30 cellular contexts compared by ENCODE assay signal in genomic region chr1:234896477-234897364, GRCh38.
A peak's percentile ranks its signal among the peaks of the same experiment; 100 is the strongest.
DNase-seq lines count a peak whose midpoint lies in the region; ATAC-seq, FAIRE-seq and TF ChIP-seq lines count a peak whose summit lies in the region.
"Had no signal": no experiment of that assay in that cellular context is flagged by ENCODE, and none has a peak within 500 bp of the region (broad histone marks: within the 10 kb centered on the region; RNA-seq: fewer than 3 reads in every experiment).

No MANE protein-coding gene starts in this region.

- H3K79me2 ChIP-seq in K562 (ENCODE audit: control insufficient read depth, insufficient read depth, low read length), result no peaks in the 10 kb centered on the region
- H3K79me2 ChIP-seq in SK-N-SH (ENCODE audit: insufficient read depth), result no peaks in the 10 kb centered on the region
- H3K79me2 ChIP-seq: hepatocyte had no signal

- H3K4me1 Mint-ChIP-seq in immature natural killer cell, result peaks cover 35 to 38% of the 10 kb centered on the region in 2 donors

- no peaks in the 10 kb centered on the region for H3K79me1 ChIP-seq in IMR-90 (ENCODE audit: low read depth in 1 of 2, low read length in 2 of 2)

- H3K9ac ChIP-seq in IMR-90 (ENCODE audit: low read depth, low read length), result no peak overlapping the region
- no peak overlapping the region for H3K9ac ChIP-seq in K562 (ENCODE audit: insufficient read depth in 1 of 2, low read depth in 2 of 2, low read length in 2 of 2)
- H3K9ac ChIP-seq in SK-N-SH, result no peak overlapping the region

- BruUV-seq in IMR-90 (replicated peaks; lab: Mats Ljungman, UMichigan), result no TSS peak
- BruUV-seq in K562 (replicated peaks; lab: Mats Ljungman, UMichigan), result no TSS peak

- H3K36me3 ChIP-seq in IMR-90 (ENCODE audit: control insufficient read depth, insufficient read depth, low read length) (no peaks in the 10 kb centered on the region), K562 (ENCODE audit: control insufficient read depth, insufficient read depth, low read length) (no peaks in the 10 kb centered on the region), gastrocnemius medialis (no peaks in the 10 kb centered on the region), SK-N-SH (replicated peaks in 1 of 2; ENCODE audit: control insufficient read depth in 1 of 2, insufficient read depth in 2 of 2, low read length in 1 of 2) (no peaks in the 10 kb centered on the region)
- H3K36me3 ChIP-seq: brain microvascular endothelial cell, pancreas, transverse colon had no signal

- H4K5ac ChIP-seq in IMR-90 (ENCODE audit: low read depth, low read length), result no peak overlapping the region

- no peak overlapping the region for H3K14ac ChIP-seq in IMR-90 (replicated peaks; ENCODE audit: low read depth, low read length)

- H2BK120ac ChIP-seq in IMR-90 (ENCODE audit: low read depth, low read length), result peak overlapping the region; percentile 28; the same call in 1 of the 2 replicates

- H2BK5ac ChIP-seq in IMR-90 (ENCODE audit: low read depth, low read length, poor library complexity, severe bottlenecking), result no peak overlapping the region

- 0 out of 2 replicates have a peak overlapping the region, but pooled peaks have one; percentile 27 for H3K4ac ChIP-seq in IMR-90 (ENCODE audit: low read depth, low read length)

- no peak overlapping the region for H4K8ac ChIP-seq in IMR-90 (ENCODE audit: low read depth in 2 of 2, low read length in 2 of 2)

- no peak overlapping the region; the same call in 2 of the 3 replicates for H2BK15ac ChIP-seq in IMR-90 (ENCODE audit: low read depth, low read length)

- no peak for TF ChIP-seq CTCF in IMR-90 (conservative IDR thresholded peaks at IDR 0.05; ENCODE audit: low read depth, low read length)
- no peak for TF ChIP-seq CTCF in K562 (IDR thresholded peaks at IDR 0.05 in 2 of 3, conservative IDR thresholded peaks at IDR 0.05 in 1 of 3; ENCODE audit: insufficient read depth in 2 of 3, low read depth in 1 of 3, low read length in 3 of 3)
- TF ChIP-seq CTCF in gastrocnemius medialis (IDR thresholded peaks at IDR 0.05 in 4 of 5, conservative IDR thresholded peaks at IDR 0.05 in 1 of 5), result no peak
- TF ChIP-seq CTCF in SK-N-SH (IDR thresholded peaks at IDR 0.05), result no peak

- no peak overlapping the region for H3K4me3 Mint-ChIP-seq in immature natural killer cell
- H3K4me3 Mint-ChIP-seq: activated CD4-positive, alpha-beta memory T cell treated with anti-CD3 and anti-CD28 coated beads, Interleukin-2, amount 10 ng/mL, durations not matched to agents 7 days and 5 days; activated naive CD4-positive, alpha-beta T cell treated with anti-CD3 and anti-CD28 coated beads for 36 hours; neural crest cell had no signal

- no peaks in the 10 kb centered on the region for H3K9me3 ChIP-seq in IMR-90 (ENCODE audit: control insufficient read depth, insufficient read depth, low read length)
- no peaks in the 10 kb centered on the region for H3K9me3 ChIP-seq in K562 (replicated peaks; ENCODE audit: control insufficient read depth, insufficient read depth, low read depth, low read length)
- no peaks in the 10 kb centered on the region for H3K9me3 ChIP-seq in gastrocnemius medialis
- H3K9me3 ChIP-seq in SK-N-SH, result no peaks in the 10 kb centered on the region
- H3K9me3 ChIP-seq: pancreas, transverse colon had no signal

- FAIRE-seq in K562 (lab: Jason Lieb, UNC), result no peak
- FAIRE-seq: frontal cortex, pancreas had no signal

- POLR2A ChIA-PET in IMR-90 (lab: Charles Lee; ENCODE audit: unreplicated experiment) (no interaction called here), K562 (lab: Yijun Ruan, JAX) (interaction anchor here (0.7 kb wide), 1 partner anchor 12 kb away, joined by 3 read pairs; no protein-coding TSS in a partner anchor), SK-N-SH (lab: Yijun Ruan, JAX) (no interaction called here)

- H2AK5ac ChIP-seq in IMR-90 (ENCODE audit: low read depth, low read length), result peak overlapping the region; percentile 21; the same call in 1 of the 2 replicates

- H3K27me3 ChIP-seq in IMR-90 (ENCODE audit: control insufficient read depth, insufficient read depth, low read length) (no peaks in the 10 kb centered on the region), K562 (ENCODE audit: control insufficient read depth in 2 of 2, insufficient read depth in 2 of 2, low read length in 2 of 2) (no peaks in the 10 kb centered on the region; a peak in 1 of 5 replicates), gastrocnemius medialis (no peaks in the 10 kb centered on the region), SK-N-SH (ENCODE audit: insufficient read depth) (no peaks in the 10 kb centered on the region)
- H3K27me3 ChIP-seq: brain microvascular endothelial cell, hepatocyte, pancreas, transverse colon had no signal

- TF ChIP-seq POLR2A in IMR-90 (IDR thresholded peaks at IDR 0.05; ENCODE audit: low read depth, low read length) (no peak), K562 (conservative IDR thresholded peaks at IDR 0.05) (no peak), gastrocnemius medialis (IDR thresholded peaks at IDR 0.05) (no peak)

- no peak overlapping the region for H3K18ac ChIP-seq in IMR-90 (ENCODE audit: low read depth, low read length)

- intact Hi-C loops in IMR-90 (cut with micrococcal nuclease) (no loop called here), K562 (cut with micrococcal nuclease) (no loop called here), gastrocnemius medialis (cut with DNase I; ENCODE audit: low total_unique reads) (no loop called here)

- H3K4me2 ChIP-seq in IMR-90 (ENCODE audit: low read depth, low read length) (no peak overlapping the region), K562 (ENCODE audit: insufficient read depth, low read length) (no peak overlapping the region), SK-N-SH (no peak overlapping the region)
- H3K4me2 ChIP-seq: hepatocyte had no signal

- no peak overlapping the region for H2BK20ac ChIP-seq in IMR-90 (ENCODE audit: low read depth, low read length)

- peaks cover 11% of the 10 kb centered on the region for H3K9me1 ChIP-seq in IMR-90 (ENCODE audit: insufficient read depth, low read length)
- H3K9me1 ChIP-seq in K562 (ENCODE audit: control insufficient read depth, insufficient read depth, low read length), result no peaks in the 10 kb centered on the region

- peak; percentile 27 for DNase-seq in Daoy (ENCODE audit: low read depth)
- peak; percentile 26 for DNase-seq in IMR-90
- DNase-seq in K562 (ENCODE audit: extremely low read depth in 1 of 4, low spot score in 3 of 4), result no peak
- DNase-seq in gastrocnemius medialis, result no peak
- no peak for DNase-seq in immature natural killer cell
- no peak for DNase-seq in SK-N-SH
- DNase-seq: activated CD4-positive, alpha-beta memory T cell treated with anti-CD3 and anti-CD28 coated beads, Interleukin-2, amount 10 ng/mL, durations not matched to agents 7 days and 5 days; activated CD8-positive, alpha-beta memory T cell treated with anti-CD3 and anti-CD28 coated beads, Interleukin-2, amount 50 U/mL, for 4 hours; activated naive CD4-positive, alpha-beta T cell treated with anti-CD3 and anti-CD28 coated beads for 36 hours; brain microvascular endothelial cell; COR-L47; DMS53; GDM1; MM.1S; NCI-H1417; NCI-H2081; NCI-H345; NCI-H69; pancreas; PC-3; retina; SHP77; stimulated activated CD4-positive, alpha-beta T cell treated with anti-CD3 and anti-CD28 coated beads, Interleukin-2, amount 100 ng/mL, for 48 hours; T-helper 9 cell; transverse colon had no signal

- no peak overlapping the region for H3K56ac ChIP-seq in IMR-90 (ENCODE audit: extremely low read depth, insufficient read depth, low read length)

- H4K91ac ChIP-seq in IMR-90 (ENCODE audit: insufficient read depth, low read depth, low read length), result peak overlapping the region; percentile 6

- no peaks in the 10 kb centered on the region for H3F3A ChIP-seq in SK-N-SH (replicated peaks; ENCODE audit: insufficient read depth)

- no peak overlapping the region for H3K23ac ChIP-seq in IMR-90 (ENCODE audit: low read depth, low read length)

- no peak overlapping the region for H3K4me3 ChIP-seq in IMR-90 (ENCODE audit: insufficient read depth, low read depth, low read length)
- no peak overlapping the region for H3K4me3 ChIP-seq in K562
- H3K4me3 ChIP-seq in gastrocnemius medialis, result no peak overlapping the region
- no peak overlapping the region for H3K4me3 ChIP-seq in SK-N-SH (ENCODE audit: low read depth in 2 of 2, low read length in 1 of 2)
- H3K4me3 ChIP-seq: hepatocyte, pancreas, transverse colon had no signal

- no peak for TF ChIP-seq EP300 in K562 (IDR thresholded peaks at IDR 0.05; ENCODE audit: low read length)
- no peak for TF ChIP-seq EP300 in SK-N-SH (IDR thresholded peaks at IDR 0.05; ENCODE audit: borderline replicate concordance in 1 of 2, low read depth in 1 of 2, low read length in 1 of 2)

- in situ Hi-C loops in IMR-90 (cut with MboI; ENCODE audit: low sequenced_read_pairs) (no loop called here), K562 (cut with MboI) (no loop called here), gastrocnemius medialis (cut with MboI; ENCODE audit: low sequenced_read_pairs in 4 of 4) (loop anchor here (25.0 kb wide), 4 partner anchors 91 to 409 kb away; partner anchors contain the start of genes IRF2BP2 (in 3 of the 4) and TARBP1 (in 1 of the 4))

- H2AK9ac ChIP-seq in IMR-90 (replicated peaks; ENCODE audit: low read depth, low read length, poor library complexity), result no peak overlapping the region

- H4K20me1 ChIP-seq in IMR-90 (ENCODE audit: insufficient read depth, low read length) (no peaks in the 10 kb centered on the region), K562 (replicated peaks; ENCODE audit: control insufficient read depth, insufficient read depth, low read length) (no peaks in the 10 kb centered on the region), SK-N-SH (ENCODE audit: insufficient read depth) (no peaks in the 10 kb centered on the region)

- H3K36me3 Mint-ChIP-seq in immature natural killer cell, result no peaks in the 10 kb centered on the region

- H3K9me3 Mint-ChIP-seq in immature natural killer cell, result no peaks in the 10 kb centered on the region
- H3K9me3 Mint-ChIP-seq: activated CD4-positive, alpha-beta memory T cell treated with anti-CD3 and anti-CD28 coated beads, Interleukin-2, amount 10 ng/mL, durations not matched to agents 7 days and 5 days; activated naive CD4-positive, alpha-beta T cell treated with anti-CD3 and anti-CD28 coated beads for 36 hours; neural crest cell had no signal

- H3K27ac ChIP-seq in IMR-90 (ENCODE audit: insufficient read depth, low read length), result no peak overlapping the region
- H3K27ac ChIP-seq in K562 (ENCODE audit: extremely low read depth, low read depth, low read length), result no peak overlapping the region
- H3K27ac ChIP-seq in gastrocnemius medialis, result peak overlapping the region; percentile 78 to 93 (median 84)
- H3K27ac ChIP-seq in SK-N-SH (ENCODE audit: low read depth in 2 of 2, low read length in 1 of 2), result no peak overlapping the region
- H3K27ac ChIP-seq: brain microvascular endothelial cell, C4-2B, hepatocyte, pancreas, transverse colon had no signal

- no peaks in the 10 kb centered on the region for H3K9me2 ChIP-seq in SK-N-SH

- ATAC-seq in IMR-90 (ENCODE audit: low read depth) (no peak), K562 (no peak), gastrocnemius medialis (peak in 1 of 2 donors; percentile 31), HG03457 (IDR thresholded peaks at IDR 0.05; ENCODE audit: unreplicated experiment) (no peak)
- ATAC-seq: pancreas, PC-3 had no signal

- CTCF ChIA-PET in IMR-90 (lab: Yijun Ruan, JAX), result no interaction called here
- CTCF ChIA-PET in K562 (lab: Yijun Ruan, JAX; ENCODE audit: low intra/inter-chr PET ratio), result no interaction called here
- CTCF ChIA-PET in SK-N-SH (lab: Yijun Ruan, JAX), result no interaction called here

- 80% methylated on average over 4 of the region's 15 CpGs; no CpG with 5 or more reads in 1 of the 2 experiments for WGBS in IMR-90 (ENCODE audit: extremely low coverage in 2 of 2, insufficient read length in 1 of 2), 2 experiments
- WGBS in K562 (ENCODE audit: insufficient coverage, low coverage, missing lambda C conversion rate), result 58% methylated on average over 15 of the region's 15 CpGs
- 85% methylated on average over 13 of the region's 15 CpGs for WGBS in SK-N-SH (ENCODE audit: low lambda C conversion rate)

- no peak for TF ChIP-seq RAD21 in IMR-90 (IDR thresholded peaks at IDR 0.05; ENCODE audit: low read length)
- TF ChIP-seq RAD21 in K562 (CRISPR knock-in tag; conservative IDR thresholded peaks at IDR 0.05 in 1 of 2, IDR thresholded peaks at IDR 0.05 in 1 of 2), result no peak
- no peak for TF ChIP-seq RAD21 in SK-N-SH (IDR thresholded peaks at IDR 0.05; ENCODE audit: low read length)

- peak overlapping the region in 1 of 6 donors; percentile 45 for H3K27ac Mint-ChIP-seq in immature natural killer cell
- H3K27ac Mint-ChIP-seq: activated CD4-positive, alpha-beta memory T cell treated with anti-CD3 and anti-CD28 coated beads, Interleukin-2, amount 10 ng/mL, durations not matched to agents 7 days and 5 days; activated naive CD4-positive, alpha-beta T cell treated with anti-CD3 and anti-CD28 coated beads for 36 hours had no signal

- H3K27me3 Mint-ChIP-seq in immature natural killer cell (ENCODE audit: low read depth in 3 of 3), result peaks cover 2 to 10% (median 5%) of the 10 kb centered on the region in 3 donors
- H3K27me3 Mint-ChIP-seq: activated CD4-positive, alpha-beta memory T cell treated with anti-CD3 and anti-CD28 coated beads, Interleukin-2, amount 10 ng/mL, durations not matched to agents 7 days and 5 days had no signal

- H3K4me1 ChIP-seq in IMR-90 (ENCODE audit: control insufficient read depth, insufficient read depth, low read length) (peaks cover 17% of the 10 kb centered on the region), K562 (replicated peaks in 1 of 2; ENCODE audit: control insufficient read depth in 2 of 2, insufficient read depth in 2 of 2, low read length in 2 of 2) (peaks cover 12 to 41% of the 10 kb centered on the region in 2 experiments; a peak in 4 of 5 replicates), gastrocnemius medialis (peaks cover 44 to 47% of the 10 kb centered on the region in 2 donors), SK-N-SH (ENCODE audit: control insufficient read depth in 1 of 2, insufficient read depth in 2 of 2, low read depth in 1 of 2, low read length in 1 of 2) (peaks cover 7 to 18% of the 10 kb centered on the region in 2 experiments; a peak in 2 of 4 replicates)

- dilution Hi-C loops in IMR-90 (cut with HindIII; ENCODE audit: low sequenced_read_pairs, unreplicated experiment), result no loop called here

- H2AFZ ChIP-seq in IMR-90 (replicated peaks; ENCODE audit: low read length, poor library complexity) (no peak overlapping the region), K562 (ENCODE audit: low read depth, low read length) (no peak overlapping the region), SK-N-SH (ENCODE audit: low read depth) (no peak overlapping the region)
- H2AFZ ChIP-seq: hepatocyte had no signal

Comparison
In these comparisons a context has a peak if more than half of its experiments do, and no peak if none do; other contexts are left out.
1. DNase-seq: peak in Daoy (single experiment) and IMR-90 (single experiment); none in K562 (0 of 4), gastrocnemius medialis (0 of 2), immature natural killer cell (0 of 3) and SK-N-SH (single experiment).
2. H3K27ac ChIP-seq: peak in gastrocnemius medialis (4 of 4); none in IMR-90 (single experiment), K562 (single experiment) and SK-N-SH (0 of 2).
3. in situ Hi-C loops: an anchor here in gastrocnemius medialis (25.0 kb wide); none called in IMR-90 and K562.